Comparison of ENCODE assay signal across 10 cellular contexts in genomic region chr20:17756529-17756928, GRCh38. TPM values are rescaled to one million over a fixed set of nuclear protein-coding genes. Genes with fewer than 3 reads are reported as not detected.
"Had no signal": no experiment of that assay in that cellular context is flagged by ENCODE, and none has a peak within 500 bp of the region (broad histone marks: within the 10 kb centered on the region; RNA-seq: fewer than 3 reads in every experiment).

No MANE protein-coding gene starts in this region.

- H2AFZ ChIP-seq: GM23338 had no signal

- ATAC-seq: GM23338, HCT116, K562 had no signal

- H3K4me3 ChIP-seq: GM23338, HAP-1, K562 had no signal

- H3K4me2 ChIP-seq: GM23338 had no signal

- H3K36me3 ChIP-seq: HAP-1 had no signal

- H3K4me3 Mint-ChIP-seq: GM23338, HFFc6 had no signal

- FAIRE-seq: K562 had no signal

- H3K27ac Mint-ChIP-seq: GM23338, HFFc6 had no signal

- H3K27ac ChIP-seq: HL-60 had no signal

- DNase-seq: H7, HFFc6, IMR-90 had no signal

RNA-seq across cellular contexts. Expression of gene BANF2, which starts 56.8 kb away (rescaled TPM):
- total RNA-seq: GM23338, H4, H7, HFFc6, HT1080, IMR-90, K562 had no signal
- polyA plus RNA-seq: GM23338, IMR-90, K562 had no signal
